In the genomic region with DNA sequence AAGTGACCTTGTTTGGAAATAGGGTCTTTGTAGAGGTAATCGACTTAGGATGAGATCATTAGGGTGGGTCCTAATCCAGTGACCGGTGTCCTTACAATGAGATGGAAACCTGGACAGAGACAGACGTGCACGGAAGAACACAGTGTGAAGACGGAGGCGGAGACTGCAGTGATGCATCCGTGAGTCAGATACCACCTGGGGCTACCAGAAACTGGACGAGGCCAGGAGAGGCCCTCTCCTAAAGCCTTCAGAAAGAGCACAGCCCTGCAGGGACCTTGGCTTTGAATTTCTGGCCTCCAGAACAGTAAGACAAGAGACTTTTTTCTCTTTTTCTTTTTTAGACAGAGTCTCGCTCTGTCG, we compare ENCODE assay signal across 14 cellular contexts.
A peak's percentile ranks its signal among the peaks of the same experiment; 100 is the strongest.
DNase-seq lines count a peak whose midpoint lies in the region; TF ChIP-seq lines count a peak whose summit lies in the region.
"Had no signal": no experiment of that assay in that cellular context is flagged by ENCODE, and none has a peak within 500 bp of the region (broad histone marks: within the 10 kb centered on the region; RNA-seq: fewer than 3 reads in every experiment).

No MANE protein-coding gene starts in this region.

- no peaks in the 10 kb centered on the region for H3K36me3 ChIP-seq in mammary epithelial cell (ENCODE audit: insufficient read depth, low read length)
- no peaks in the 10 kb centered on the region for H3K36me3 ChIP-seq in uterus
- no peaks in the 10 kb centered on the region for H3K36me3 ChIP-seq in Caco-2 (ENCODE audit: control insufficient read depth, insufficient read depth, low read length)
- H3K36me3 ChIP-seq: adrenal gland had no signal

- WGBS in mammary epithelial cell (ENCODE audit: low coverage, missing lambda C conversion rate) = 0% methylated on average over 6 of the region's 10 CpGs

- TF ChIP-seq CTCF in mammary epithelial cell (conservative IDR thresholded peaks at IDR 0.05 in 1 of 2, IDR thresholded peaks at IDR 0.05 in 1 of 2; ENCODE audit: extremely low read depth in 1 of 2, insufficient read depth in 1 of 2, low read depth in 1 of 2, low read length in 2 of 2) (no peak), nephron progenitor cell (IDR thresholded peaks at IDR 0.05) (no peak), uterus (IDR thresholded peaks at IDR 0.05) (no peak), Caco-2 (IDR thresholded peaks at IDR 0.05; ENCODE audit: insufficient read depth in 1 of 2, low read depth in 1 of 2, low read length in 1 of 2, severe bottlenecking in 1 of 2, unreplicated experiment in 1 of 2) (no peak)

- no peaks in the 10 kb centered on the region for H4K20me1 ChIP-seq in mammary epithelial cell (ENCODE audit: insufficient read depth, low read length)

- intact Hi-C loops in mammary epithelial cell (cut with micrococcal nuclease) (loop anchor here (1.0 to 2.0 kb wide), 3 partner anchors 7 to 83 kb away; no protein-coding TSS in a partner anchor), uterus (cut with DNase I; ENCODE audit: low total_unique reads) (no loop called here), Caco-2 (cut with micrococcal nuclease; ENCODE audit: unreplicated experiment) (no loop called here)

- H3K36me3 Mint-ChIP-seq in nephron progenitor cell (ENCODE audit: low read depth) (no peaks in the 10 kb centered on the region), Caco-2 (ENCODE audit: insufficient read depth, unreplicated experiment) (peaks cover 2% of the 10 kb centered on the region)

- H3K27ac ChIP-seq in mammary epithelial cell (ENCODE audit: insufficient read depth, low read depth, low read length) (peak overlapping the region; percentile 50), uterus (no peak overlapping the region)
- H3K27ac ChIP-seq: adrenal gland had no signal

- H3K9ac ChIP-seq in mammary epithelial cell (ENCODE audit: insufficient read depth, low read length) = peak overlapping the region; percentile 35

- DNase-seq in EH (ENCODE audit: low read depth) = peak; percentile 33
- peak; percentile 28 for DNase-seq in NCI-H226
- peak; percentile 98 for DNase-seq in mammary epithelial cell
- no peak for DNase-seq in nephron progenitor cell
- DNase-seq in medulla oblongata (ENCODE audit: extremely low spot score) = no peak
- no peak for DNase-seq in uterus
- DNase-seq in Caco-2 = no peak
- DNase-seq in NOMO-1 (lab: John Stamatoyannopoulos, UW; ENCODE audit: unreplicated experiment in 2 of 2) = no peak
- DNase-seq: adrenal gland, cerebellar nuclear complex, H7, NCI-H2029, NCI-H526 had no signal

- dilution Hi-C loops in mammary epithelial cell (cut with HindIII; ENCODE audit: low sequenced_read_pairs) = no loop called here

- CTCF ChIA-PET in mammary epithelial cell (lab: Charles Lee; ENCODE audit: low non-redundant PET) = no interaction called here
- CTCF ChIA-PET in Caco-2 (lab: Charles Lee) = no interaction called here

- H3K9me3 Mint-ChIP-seq in nephron progenitor cell (no peaks in the 10 kb centered on the region), Caco-2 (ENCODE audit: unreplicated experiment) (no peaks in the 10 kb centered on the region)
- H3K9me3 Mint-ChIP-seq: nephron had no signal

- H3K4me3 ChIP-seq in mammary epithelial cell (replicated peaks in 1 of 3; ENCODE audit: insufficient read depth in 1 of 3, low read depth in 2 of 3, low read length in 3 of 3) (no peak overlapping the region), uterus (no peak overlapping the region), Caco-2 (ENCODE audit: low read depth, low read length) (no peak overlapping the region)
- H3K4me3 ChIP-seq: adrenal gland had no signal

- no peaks in the 10 kb centered on the region for H3K27me3 ChIP-seq in mammary epithelial cell (ENCODE audit: insufficient read depth, low read length)
- no peaks in the 10 kb centered on the region for H3K27me3 ChIP-seq in uterus
- no peaks in the 10 kb centered on the region for H3K27me3 ChIP-seq in Caco-2 (replicated peaks; ENCODE audit: control insufficient read depth, insufficient read depth, low read length)
- H3K27me3 ChIP-seq: adrenal gland had no signal

- peaks cover 70% of the 10 kb centered on the region for H3K79me2 ChIP-seq in mammary epithelial cell (ENCODE audit: insufficient read depth, low read length)

- BruUV-seq in mammary epithelial cell (replicated peaks; lab: Mats Ljungman, UMichigan) (no TSS peak), Caco-2 (replicated peaks; lab: Mats Ljungman, UMichigan) (no TSS peak)

- H3K27me3 Mint-ChIP-seq in nephron progenitor cell (ENCODE audit: low read depth, poor library complexity) (peaks cover 9% of the 10 kb centered on the region), Caco-2 (ENCODE audit: insufficient read depth, unreplicated experiment) (no peaks in the 10 kb centered on the region)

- H3K27ac Mint-ChIP-seq in nephron progenitor cell (peak overlapping the region; percentile 2), Caco-2 (ENCODE audit: unreplicated experiment) (no peak overlapping the region)
- H3K27ac Mint-ChIP-seq: nephron had no signal

- H3K4me2 ChIP-seq in mammary epithelial cell (ENCODE audit: insufficient read depth, low read depth, low read length) = peak overlapping the region; percentile 44

- peaks cover 61% of the 10 kb centered on the region for H3K4me1 ChIP-seq in mammary epithelial cell (ENCODE audit: insufficient read depth, low read length)
- H3K4me1 ChIP-seq in uterus = no peaks in the 10 kb centered on the region
- peaks cover 32% of the 10 kb centered on the region for H3K4me1 ChIP-seq in Caco-2
- H3K4me1 ChIP-seq: adrenal gland had no signal

- POLR2A ChIA-PET in Caco-2 (lab: Charles Lee) = no interaction called here

- in situ Hi-C loops in mammary epithelial cell (cut with MboI; ENCODE audit: low sequenced_read_pairs in 2 of 2) = loop anchor here (5.0 to 10.0 kb wide), 2 partner anchors 80 to 82 kb away; partner anchors contain the start of gene CELSR1 (in 2 of the 2)

- no peak for TF ChIP-seq POLR2A in uterus (IDR thresholded peaks at IDR 0.05)

- no peak overlapping the region for H3K4me3 Mint-ChIP-seq in nephron progenitor cell
- no peak overlapping the region for H3K4me3 Mint-ChIP-seq in Caco-2 (ENCODE audit: unreplicated experiment)
- H3K4me3 Mint-ChIP-seq: nephron had no signal

- H3K9me3 ChIP-seq in mammary epithelial cell (replicated peaks; ENCODE audit: insufficient read depth, low read length) (no peaks in the 10 kb centered on the region), uterus (no peaks in the 10 kb centered on the region), Caco-2 (no peaks in the 10 kb centered on the region)
- H3K9me3 ChIP-seq: adrenal gland had no signal

- no peak overlapping the region for H2AFZ ChIP-seq in mammary epithelial cell (ENCODE audit: low read depth, low read length)

- peaks cover 81% of the 10 kb centered on the region for H3K4me1 Mint-ChIP-seq in nephron progenitor cell
- peaks cover 7% of the 10 kb centered on the region for H3K4me1 Mint-ChIP-seq in Caco-2 (ENCODE audit: low read depth, unreplicated experiment)

Comparison
In these comparisons a context has a peak if more than half of its experiments do, and no peak if none do; other contexts are left out.
1. DNase-seq: peak in EH (single experiment), NCI-H226 (single experiment) and mammary epithelial cell (single experiment); none in nephron progenitor cell (single experiment), medulla oblongata (single experiment), uterus (0 of 2), Caco-2 (0 of 2) and NOMO-1 (0 of 2).